9 cellular contexts compared by ENCODE assay signal in the genomic region with DNA sequence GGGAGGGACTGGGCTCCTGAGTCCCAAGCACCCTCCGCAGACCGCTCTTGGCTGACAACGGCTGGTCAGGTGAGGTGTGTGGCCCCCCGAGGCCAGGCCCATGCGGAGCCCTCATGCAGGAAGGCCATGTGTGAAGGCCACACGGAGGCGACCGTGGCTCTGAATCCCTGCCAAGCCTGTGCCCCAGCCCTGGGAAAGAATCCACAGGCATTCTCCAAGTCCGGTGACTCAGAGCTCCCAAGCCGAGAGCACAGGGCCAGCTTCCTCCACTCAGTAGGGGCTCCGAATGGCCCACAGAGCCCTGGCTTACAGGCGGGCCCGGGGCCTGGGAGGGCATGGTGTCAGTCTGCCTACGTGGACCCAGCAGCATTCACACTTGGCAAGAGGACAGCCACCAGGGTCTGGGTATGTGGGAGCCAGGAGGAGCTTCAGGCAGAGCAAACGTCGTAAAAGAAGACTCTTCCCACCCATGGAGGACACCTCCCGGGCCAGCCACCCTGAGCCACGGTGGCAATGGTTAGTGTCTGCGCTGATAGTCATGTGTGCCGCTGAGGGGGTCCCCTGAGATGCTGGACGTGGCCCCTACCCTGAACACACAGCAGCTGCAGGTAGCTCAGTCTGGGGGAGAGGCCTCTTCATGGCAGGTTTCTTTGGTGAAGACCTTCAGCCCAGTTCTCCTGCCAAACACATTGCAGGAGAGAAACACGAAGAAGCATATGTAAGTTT.
DNase-seq lines count a peak whose midpoint lies in the region; ATAC-seq and TF ChIP-seq lines count a peak whose summit lies in the region.
"Had no signal": no experiment of that assay in that cellular context is flagged by ENCODE, and none has a peak within 500 bp of the region (broad histone marks: within the 10 kb centered on the region; RNA-seq: fewer than 3 reads in every experiment).

No MANE protein-coding gene starts in this region.

- TF ChIP-seq CTCF in chondrocyte (IDR thresholded peaks at IDR 0.05) (peak; percentile 66), left lung (IDR thresholded peaks at IDR 0.05) (no peak), BE2C (IDR thresholded peaks at IDR 0.05; ENCODE audit: low read depth, low read length) (no peak)

- H3K27me3 Mint-ChIP-seq in chondrocyte (ENCODE audit: low read depth): no peaks in the 10 kb centered on the region
- peaks cover 7 to 22% (median 17%) of the 10 kb centered on the region in 3 donors for H3K27me3 Mint-ChIP-seq in immature natural killer cell (ENCODE audit: low read depth in 3 of 3)

- H3K36me3 ChIP-seq in left lung: no peaks in the 10 kb centered on the region
- H3K36me3 ChIP-seq in aorta (ENCODE audit: control insufficient read depth in 1 of 2, insufficient read depth in 2 of 2, low read length in 1 of 2): no peaks in the 10 kb centered on the region
- no peaks in the 10 kb centered on the region for H3K36me3 ChIP-seq in BE2C

- H3K9me3 Mint-ChIP-seq in chondrocyte (ENCODE audit: low read depth): no peaks in the 10 kb centered on the region
- H3K9me3 Mint-ChIP-seq in immature natural killer cell: no peaks in the 10 kb centered on the region

- peak; percentile 86 for ATAC-seq in left lung
- ATAC-seq in aorta (ENCODE audit: low FRiP score): peak; percentile 64
- no peak for ATAC-seq in GM21423 (IDR thresholded peaks at IDR 0.05; ENCODE audit: unreplicated experiment)
- ATAC-seq: T-helper 17 cell had no signal

- peaks cover 65% of the 10 kb centered on the region for H3K4me1 Mint-ChIP-seq in chondrocyte (ENCODE audit: low read depth)
- H3K4me1 Mint-ChIP-seq in immature natural killer cell: peaks cover 28 to 29% of the 10 kb centered on the region in 2 donors

- TF ChIP-seq RAD21 in Ishikawa (IDR thresholded peaks at IDR 0.05; ENCODE audit: low read depth): 0 out of 2 replicates have a peak, but pooled peaks have one; percentile 7

- H3K36me3 Mint-ChIP-seq in chondrocyte (ENCODE audit: low read depth) (no peaks in the 10 kb centered on the region), immature natural killer cell (no peaks in the 10 kb centered on the region)

- no peaks in the 10 kb centered on the region for H3K9me3 ChIP-seq in left lung
- no peaks in the 10 kb centered on the region for H3K9me3 ChIP-seq in aorta (ENCODE audit: control insufficient read depth, low read length)
- no peaks in the 10 kb centered on the region for H3K9me3 ChIP-seq in BE2C

- no peak overlapping the region for H3K4me3 Mint-ChIP-seq in chondrocyte (ENCODE audit: unreplicated experiment)
- H3K4me3 Mint-ChIP-seq in immature natural killer cell: no peak overlapping the region
- H3K4me3 Mint-ChIP-seq: T-helper 17 cell had no signal

- H3K4me3 ChIP-seq in left lung (no peak overlapping the region), aorta (ENCODE audit: low read length in 2 of 2) (no peak overlapping the region), BE2C (ENCODE audit: low read depth, low read length) (no peak overlapping the region)

- H3K27ac Mint-ChIP-seq in chondrocyte (ENCODE audit: unreplicated experiment): peak overlapping the region; percentile 84
- H3K27ac Mint-ChIP-seq in immature natural killer cell: no peak overlapping the region
- H3K27ac Mint-ChIP-seq: T-helper 17 cell had no signal

- peak; percentile 86 for TF ChIP-seq EP300 in Ishikawa (IDR thresholded peaks at IDR 0.05; ENCODE audit: borderline replicate concordance)

- no peak overlapping the region for H3K27ac ChIP-seq in left lung
- no peak overlapping the region for H3K27ac ChIP-seq in aorta (ENCODE audit: low read depth in 1 of 2, low read length in 2 of 2)

- H3K4me1 ChIP-seq in left lung: peaks cover 0 to 5% of the 10 kb centered on the region in 2 donors
- H3K4me1 ChIP-seq in aorta (ENCODE audit: control insufficient read depth in 1 of 2, insufficient read depth in 2 of 2, low read length in 2 of 2): no peaks in the 10 kb centered on the region
- no peaks in the 10 kb centered on the region for H3K4me1 ChIP-seq in BE2C

- WGBS in aorta, 2 donors: 38 to 41% methylated on average over 22 of the region's 22 CpGs

- intact Hi-C loops in left lung (cut with DNase I): no loop called here
- intact Hi-C loops in aorta (cut with DNase I): no loop called here

- peaks cover 0 to 30% of the 10 kb centered on the region in 2 donors for H3K27me3 ChIP-seq in left lung
- H3K27me3 ChIP-seq in aorta (ENCODE audit: control insufficient read depth in 1 of 2, insufficient read depth in 2 of 2, low read length in 1 of 2): no peaks in the 10 kb centered on the region
- H3K27me3 ChIP-seq in BE2C: no peaks in the 10 kb centered on the region

- peak; percentile 95 for DNase-seq in chondrocyte (ENCODE audit: low spot score)
- peak; percentile 65 to 82 for DNase-seq in left lung
- peak; percentile 86 to 92 for DNase-seq in aorta
- DNase-seq in BE2C: no peak
- no peak for DNase-seq in immature natural killer cell
- DNase-seq: retina, T-helper 17 cell had no signal

TF ChIP-seq in Ishikawa, 13 proteins besides CTCF, POLR2A, EP300 and RAD21:
- TF ChIP-seq TEAD4 (IDR thresholded peaks at IDR 0.05) (peak; percentile 75), TCF12 (IDR thresholded peaks at IDR 0.05; ENCODE audit: low read depth) (peak; percentile 92), TAF1 (IDR thresholded peaks at IDR 0.05; ENCODE audit: low read depth) (no peak), YY1 (IDR thresholded peaks at IDR 0.05; ENCODE audit: low read depth) (no peak), NFIC (IDR thresholded peaks at IDR 0.05) (peak; percentile 93), EGR1 (IDR thresholded peaks at IDR 0.05) (no peak), CREB1 (IDR thresholded peaks at IDR 0.05; ENCODE audit: low read depth) (no peak), FOXM1 (IDR thresholded peaks at IDR 0.05; ENCODE audit: borderline replicate concordance, low read depth) (0 out of 2 replicates have a peak, but pooled peaks have one; percentile 16), ZBTB7A (IDR thresholded peaks at IDR 0.05; ENCODE audit: low read depth) (no peak), CEBPB (IDR thresholded peaks at IDR 0.05) (peak; percentile 24; the same call in 1 of the 2 replicates)
- TF ChIP-seq, protein P1, sequence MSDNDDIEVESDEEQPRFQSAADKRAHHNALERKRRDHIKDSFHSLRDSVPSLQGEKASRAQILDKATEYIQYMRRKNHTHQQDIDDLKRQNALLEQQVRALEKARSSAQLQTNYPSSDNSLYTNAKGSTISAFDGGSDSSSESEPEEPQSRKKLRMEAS (IDR thresholded peaks at IDR 0.05): peak; percentile 92
- TF ChIP-seq, protein P2, sequence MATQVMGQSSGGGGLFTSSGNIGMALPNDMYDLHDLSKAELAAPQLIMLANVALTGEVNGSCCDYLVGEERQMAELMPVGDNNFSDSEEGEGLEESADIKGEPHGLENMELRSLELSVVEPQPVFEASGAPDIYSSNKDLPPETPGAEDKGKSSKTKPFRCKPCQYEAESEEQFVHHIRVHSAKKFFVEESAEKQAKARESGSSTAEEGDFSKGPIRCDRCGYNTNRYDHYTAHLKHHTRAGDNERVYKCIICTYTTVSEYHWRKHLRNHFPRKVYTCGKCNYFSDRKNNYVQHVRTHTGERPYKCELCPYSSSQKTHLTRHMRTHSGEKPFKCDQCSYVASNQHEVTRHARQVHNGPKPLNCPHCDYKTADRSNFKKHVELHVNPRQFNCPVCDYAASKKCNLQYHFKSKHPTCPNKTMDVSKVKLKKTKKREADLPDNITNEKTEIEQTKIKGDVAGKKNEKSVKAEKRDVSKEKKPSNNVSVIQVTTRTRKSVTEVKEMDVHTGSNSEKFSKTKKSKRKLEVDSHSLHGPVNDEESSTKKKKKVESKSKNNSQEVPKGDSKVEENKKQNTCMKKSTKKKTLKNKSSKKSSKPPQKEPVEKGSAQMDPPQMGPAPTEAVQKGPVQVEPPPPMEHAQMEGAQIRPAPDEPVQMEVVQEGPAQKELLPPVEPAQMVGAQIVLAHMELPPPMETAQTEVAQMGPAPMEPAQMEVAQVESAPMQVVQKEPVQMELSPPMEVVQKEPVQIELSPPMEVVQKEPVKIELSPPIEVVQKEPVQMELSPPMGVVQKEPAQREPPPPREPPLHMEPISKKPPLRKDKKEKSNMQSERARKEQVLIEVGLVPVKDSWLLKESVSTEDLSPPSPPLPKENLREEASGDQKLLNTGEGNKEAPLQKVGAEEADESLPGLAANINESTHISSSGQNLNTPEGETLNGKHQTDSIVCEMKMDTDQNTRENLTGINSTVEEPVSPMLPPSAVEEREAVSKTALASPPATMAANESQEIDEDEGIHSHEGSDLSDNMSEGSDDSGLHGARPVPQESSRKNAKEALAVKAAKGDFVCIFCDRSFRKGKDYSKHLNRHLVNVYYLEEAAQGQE (IDR thresholded peaks at IDR 0.05; ENCODE audit: low read depth): no peak
- TF ChIP-seq, protein P3, sequence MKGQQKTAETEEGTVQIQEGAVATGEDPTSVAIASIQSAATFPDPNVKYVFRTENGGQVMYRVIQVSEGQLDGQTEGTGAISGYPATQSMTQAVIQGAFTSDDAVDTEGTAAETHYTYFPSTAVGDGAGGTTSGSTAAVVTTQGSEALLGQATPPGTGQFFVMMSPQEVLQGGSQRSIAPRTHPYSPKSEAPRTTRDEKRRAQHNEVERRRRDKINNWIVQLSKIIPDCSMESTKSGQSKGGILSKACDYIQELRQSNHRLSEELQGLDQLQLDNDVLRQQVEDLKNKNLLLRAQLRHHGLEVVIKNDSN (IDR thresholded peaks at IDR 0.05): no peak

Comparison
In these comparisons a context has a peak if more than half of its experiments do, and no peak if none do; other contexts are left out.
1. DNase-seq: peak in chondrocyte (single experiment), left lung (2 of 2) and aorta (2 of 2); none in BE2C (single experiment) and immature natural killer cell (0 of 3).